ENCODE assay signal across 1 cellular context in the genomic region with DNA sequence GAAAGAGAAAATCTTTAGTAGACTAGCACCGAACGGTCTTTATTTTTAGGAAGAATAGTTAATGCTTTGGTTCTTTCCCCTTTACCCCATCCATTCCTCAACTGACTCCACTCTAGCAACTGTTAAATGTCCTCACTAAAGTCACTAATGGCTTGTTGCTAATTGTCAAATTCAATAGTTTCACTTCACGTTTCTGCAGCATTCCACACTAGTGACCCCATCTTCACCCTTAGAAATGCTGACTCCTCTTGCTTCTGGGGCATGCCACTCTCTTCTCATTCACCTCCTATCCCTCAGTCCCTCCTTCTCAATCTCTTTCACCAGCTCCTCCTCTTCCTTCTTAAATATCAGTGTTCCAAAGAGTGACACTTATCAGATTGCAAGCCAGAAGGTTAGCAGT.
TF ChIP-seq lines count a peak whose summit lies in the region.

No MANE protein-coding gene starts in this region.

TF ChIP-seq in HepG2, 621 proteins besides CTCF, POLR2A, EP300 and RAD21 (continued from another document):
- TF ChIP-seq PAF1 (CRISPR knock-in tag; IDR thresholded peaks at IDR 0.05) (no peak), MED13 (CRISPR knock-in tag; IDR thresholded peaks at IDR 0.05) (no peak)
- TF ChIP-seq, protein P1, sequence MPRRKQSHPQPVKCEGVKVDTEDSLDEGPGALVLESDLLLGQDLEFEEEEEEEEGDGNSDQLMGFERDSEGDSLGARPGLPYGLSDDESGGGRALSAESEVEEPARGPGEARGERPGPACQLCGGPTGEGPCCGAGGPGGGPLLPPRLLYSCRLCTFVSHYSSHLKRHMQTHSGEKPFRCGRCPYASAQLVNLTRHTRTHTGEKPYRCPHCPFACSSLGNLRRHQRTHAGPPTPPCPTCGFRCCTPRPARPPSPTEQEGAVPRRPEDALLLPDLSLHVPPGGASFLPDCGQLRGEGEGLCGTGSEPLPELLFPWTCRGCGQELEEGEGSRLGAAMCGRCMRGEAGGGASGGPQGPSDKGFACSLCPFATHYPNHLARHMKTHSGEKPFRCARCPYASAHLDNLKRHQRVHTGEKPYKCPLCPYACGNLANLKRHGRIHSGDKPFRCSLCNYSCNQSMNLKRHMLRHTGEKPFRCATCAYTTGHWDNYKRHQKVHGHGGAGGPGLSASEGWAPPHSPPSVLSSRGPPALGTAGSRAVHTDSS (CRISPR knock-in tag; conservative IDR thresholded peaks at IDR 0.05), result no peak
